ENCODE assay signal across 2 cellular contexts in the genomic region with DNA sequence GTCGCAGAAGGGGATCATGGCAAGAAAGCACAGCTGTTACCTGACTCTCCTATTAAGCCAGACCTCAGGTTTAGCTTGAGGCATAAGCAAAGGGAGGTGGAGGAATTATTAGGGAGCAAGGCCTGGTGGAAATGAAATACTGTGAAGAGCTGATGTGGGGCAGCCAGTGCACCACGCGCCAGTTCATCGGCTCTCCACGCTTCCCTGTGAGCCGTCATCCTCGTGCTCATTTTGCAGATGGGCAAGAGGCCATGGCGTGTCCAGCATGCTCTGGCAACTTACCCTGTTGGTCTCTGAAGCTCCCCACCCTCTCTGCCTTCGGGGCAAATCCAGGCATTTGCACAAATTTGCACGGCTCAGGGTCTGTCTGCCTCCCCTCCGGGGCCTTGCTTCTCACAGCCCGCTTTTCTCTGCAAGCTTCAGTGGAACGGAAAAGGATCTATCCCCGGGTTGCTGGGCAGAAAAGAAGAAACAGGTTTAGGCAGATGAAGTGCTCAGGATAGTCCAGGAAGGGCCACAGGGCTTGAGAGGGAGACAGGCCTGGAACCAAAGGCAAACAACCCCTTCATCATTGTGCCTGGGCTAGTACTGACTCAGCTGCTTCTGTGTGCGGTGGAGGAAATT.
TF ChIP-seq lines count a peak whose summit lies in the region.

No MANE protein-coding gene starts in this region.

TF ChIP-seq in IMR-90, 13 proteins besides CTCF, POLR2A, EP300 and RAD21:
- no peak for TF ChIP-seq BHLHE40 (IDR thresholded peaks at IDR 0.05; ENCODE audit: low read depth, low read length)
- TF ChIP-seq, protein P1, sequence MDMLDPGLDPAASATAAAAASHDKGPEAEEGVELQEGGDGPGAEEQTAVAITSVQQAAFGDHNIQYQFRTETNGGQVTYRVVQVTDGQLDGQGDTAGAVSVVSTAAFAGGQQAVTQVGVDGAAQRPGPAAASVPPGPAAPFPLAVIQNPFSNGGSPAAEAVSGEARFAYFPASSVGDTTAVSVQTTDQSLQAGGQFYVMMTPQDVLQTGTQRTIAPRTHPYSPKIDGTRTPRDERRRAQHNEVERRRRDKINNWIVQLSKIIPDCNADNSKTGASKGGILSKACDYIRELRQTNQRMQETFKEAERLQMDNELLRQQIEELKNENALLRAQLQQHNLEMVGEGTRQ (IDR thresholded peaks at IDR 0.05; ENCODE audit: low read depth, low read length), result no peak
- TF ChIP-seq CHD1 (IDR thresholded peaks at IDR 0.05; ENCODE audit: low read depth, low read length), result no peak
- TF ChIP-seq MAZ (IDR thresholded peaks at IDR 0.05; ENCODE audit: borderline replicate concordance, low read depth, low read length), result no peak
- TF ChIP-seq, protein P2, sequence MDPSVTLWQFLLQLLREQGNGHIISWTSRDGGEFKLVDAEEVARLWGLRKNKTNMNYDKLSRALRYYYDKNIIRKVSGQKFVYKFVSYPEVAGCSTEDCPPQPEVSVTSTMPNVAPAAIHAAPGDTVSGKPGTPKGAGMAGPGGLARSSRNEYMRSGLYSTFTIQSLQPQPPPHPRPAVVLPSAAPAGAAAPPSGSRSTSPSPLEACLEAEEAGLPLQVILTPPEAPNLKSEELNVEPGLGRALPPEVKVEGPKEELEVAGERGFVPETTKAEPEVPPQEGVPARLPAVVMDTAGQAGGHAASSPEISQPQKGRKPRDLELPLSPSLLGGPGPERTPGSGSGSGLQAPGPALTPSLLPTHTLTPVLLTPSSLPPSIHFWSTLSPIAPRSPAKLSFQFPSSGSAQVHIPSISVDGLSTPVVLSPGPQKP (IDR thresholded peaks at IDR 0.05; ENCODE audit: borderline replicate concordance, low read depth, low read length), result no peak
- TF ChIP-seq SMC3 (IDR thresholded peaks at IDR 0.05; ENCODE audit: low read depth, low read length), result no peak

TF ChIP-seq in K562, 482 proteins besides CTCF, POLR2A, EP300 and RAD21:
- TF ChIP-seq CXXC5 (CRISPR knock-in tag; IDR thresholded peaks at IDR 0.05) (no peak), ZNF282 (CRISPR knock-in tag; IDR thresholded peaks at IDR 0.05) (no peak), TBL1XR1 (IDR thresholded peaks at IDR 0.05; ENCODE audit: low read length in 2 of 2) (no peak), MAFG (tag; conservative IDR thresholded peaks at IDR 0.05) (no peak), HMGN3 (IDR thresholded peaks at IDR 0.05; ENCODE audit: borderline replicate concordance, extremely low read depth, insufficient read length, low read depth, low read length) (no peak)
- TF ChIP-seq, protein P3, sequence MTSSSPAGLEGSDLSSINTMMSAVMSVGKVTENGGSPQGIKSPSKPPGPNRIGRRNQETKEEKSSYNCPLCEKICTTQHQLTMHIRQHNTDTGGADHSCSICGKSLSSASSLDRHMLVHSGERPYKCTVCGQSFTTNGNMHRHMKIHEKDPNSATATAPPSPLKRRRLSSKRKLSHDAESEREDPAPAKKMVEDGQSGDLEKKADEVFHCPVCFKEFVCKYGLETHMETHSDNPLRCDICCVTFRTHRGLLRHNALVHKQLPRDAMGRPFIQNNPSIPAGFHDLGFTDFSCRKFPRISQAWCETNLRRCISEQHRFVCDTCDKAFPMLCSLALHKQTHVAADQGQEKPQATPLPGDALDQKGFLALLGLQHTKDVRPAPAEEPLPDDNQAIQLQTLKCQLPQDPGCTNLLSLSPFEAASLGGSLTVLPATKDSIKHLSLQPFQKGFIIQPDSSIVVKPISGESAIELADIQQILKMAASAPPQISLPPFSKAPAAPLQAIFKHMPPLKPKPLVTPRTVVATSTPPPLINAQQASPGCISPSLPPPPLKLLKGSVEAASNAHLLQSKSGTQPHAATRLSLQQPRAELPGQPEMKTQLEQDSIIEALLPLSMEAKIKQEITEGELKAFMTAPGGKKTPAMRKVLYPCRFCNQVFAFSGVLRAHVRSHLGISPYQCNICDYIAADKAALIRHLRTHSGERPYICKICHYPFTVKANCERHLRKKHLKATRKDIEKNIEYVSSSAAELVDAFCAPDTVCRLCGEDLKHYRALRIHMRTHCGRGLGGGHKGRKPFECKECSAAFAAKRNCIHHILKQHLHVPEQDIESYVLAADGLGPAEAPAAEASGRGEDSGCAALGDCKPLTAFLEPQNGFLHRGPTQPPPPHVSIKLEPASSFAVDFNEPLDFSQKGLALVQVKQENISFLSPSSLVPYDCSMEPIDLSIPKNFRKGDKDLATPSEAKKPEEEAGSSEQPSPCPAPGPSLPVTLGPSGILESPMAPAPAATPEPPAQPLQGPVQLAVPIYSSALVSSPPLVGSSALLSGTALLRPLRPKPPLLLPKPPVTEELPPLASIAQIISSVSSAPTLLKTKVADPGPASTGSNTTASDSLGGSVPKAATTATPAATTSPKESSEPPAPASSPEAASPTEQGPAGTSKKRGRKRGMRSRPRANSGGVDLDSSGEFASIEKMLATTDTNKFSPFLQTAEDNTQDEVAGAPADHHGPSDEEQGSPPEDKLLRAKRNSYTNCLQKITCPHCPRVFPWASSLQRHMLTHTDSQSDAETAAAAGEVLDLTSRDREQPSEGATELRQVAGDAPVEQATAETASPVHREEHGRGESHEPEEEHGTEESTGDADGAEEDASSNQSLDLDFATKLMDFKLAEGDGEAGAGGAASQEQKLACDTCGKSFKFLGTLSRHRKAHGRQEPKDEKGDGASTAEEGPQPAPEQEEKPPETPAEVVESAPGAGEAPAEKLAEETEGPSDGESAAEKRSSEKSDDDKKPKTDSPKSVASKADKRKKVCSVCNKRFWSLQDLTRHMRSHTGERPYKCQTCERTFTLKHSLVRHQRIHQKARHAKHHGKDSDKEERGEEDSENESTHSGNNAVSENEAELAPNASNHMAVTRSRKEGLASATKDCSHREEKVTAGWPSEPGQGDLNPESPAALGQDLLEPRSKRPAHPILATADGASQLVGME (CRISPR knock-in tag; IDR thresholded peaks at IDR 0.05), result no peak
- TF ChIP-seq, protein P4, sequence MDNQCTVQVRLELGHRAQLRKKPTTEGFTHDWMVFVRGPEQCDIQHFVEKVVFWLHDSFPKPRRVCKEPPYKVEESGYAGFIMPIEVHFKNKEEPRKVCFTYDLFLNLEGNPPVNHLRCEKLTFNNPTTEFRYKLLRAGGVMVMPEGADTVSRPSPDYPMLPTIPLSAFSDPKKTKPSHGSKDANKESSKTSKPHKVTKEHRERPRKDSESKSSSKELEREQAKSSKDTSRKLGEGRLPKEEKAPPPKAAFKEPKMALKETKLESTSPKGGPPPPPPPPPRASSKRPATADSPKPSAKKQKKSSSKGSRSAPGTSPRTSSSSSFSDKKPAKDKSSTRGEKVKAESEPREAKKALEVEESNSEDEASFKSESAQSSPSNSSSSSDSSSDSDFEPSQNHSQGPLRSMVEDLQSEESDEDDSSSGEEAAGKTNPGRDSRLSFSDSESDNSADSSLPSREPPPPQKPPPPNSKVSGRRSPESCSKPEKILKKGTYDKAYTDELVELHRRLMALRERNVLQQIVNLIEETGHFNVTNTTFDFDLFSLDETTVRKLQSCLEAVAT (IDR thresholded peaks at IDR 0.05), result no peak
- TF ChIP-seq, protein P5, sequence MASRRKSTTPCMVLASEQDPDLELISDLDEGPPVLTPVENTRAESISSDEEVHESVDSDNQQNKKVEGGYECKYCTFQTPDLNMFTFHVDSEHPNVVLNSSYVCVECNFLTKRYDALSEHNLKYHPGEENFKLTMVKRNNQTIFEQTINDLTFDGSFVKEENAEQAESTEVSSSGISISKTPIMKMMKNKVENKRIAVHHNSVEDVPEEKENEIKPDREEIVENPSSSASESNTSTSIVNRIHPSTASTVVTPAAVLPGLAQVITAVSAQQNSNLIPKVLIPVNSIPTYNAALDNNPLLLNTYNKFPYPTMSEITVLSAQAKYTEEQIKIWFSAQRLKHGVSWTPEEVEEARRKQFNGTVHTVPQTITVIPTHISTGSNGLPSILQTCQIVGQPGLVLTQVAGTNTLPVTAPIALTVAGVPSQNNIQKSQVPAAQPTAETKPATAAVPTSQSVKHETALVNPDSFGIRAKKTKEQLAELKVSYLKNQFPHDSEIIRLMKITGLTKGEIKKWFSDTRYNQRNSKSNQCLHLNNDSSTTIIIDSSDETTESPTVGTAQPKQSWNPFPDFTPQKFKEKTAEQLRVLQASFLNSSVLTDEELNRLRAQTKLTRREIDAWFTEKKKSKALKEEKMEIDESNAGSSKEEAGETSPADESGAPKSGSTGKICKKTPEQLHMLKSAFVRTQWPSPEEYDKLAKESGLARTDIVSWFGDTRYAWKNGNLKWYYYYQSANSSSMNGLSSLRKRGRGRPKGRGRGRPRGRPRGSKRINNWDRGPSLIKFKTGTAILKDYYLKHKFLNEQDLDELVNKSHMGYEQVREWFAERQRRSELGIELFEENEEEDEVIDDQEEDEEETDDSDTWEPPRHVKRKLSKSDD (conservative IDR thresholded peaks at IDR 0.05; ENCODE audit: low read length), result no peak
